1 cellular context compared by ENCODE assay signal in genomic region chr9:124286292-124286931, GRCh38.
A peak's percentile ranks its signal among the peaks of the same experiment; 100 is the strongest.
TF ChIP-seq lines count a peak whose summit lies in the region.

No MANE protein-coding gene starts in this region.

TF ChIP-seq in GM12878, 131 proteins besides CTCF, POLR2A, EP300 and RAD21 (continued from another document):
- peak; percentile 97 for TF ChIP-seq ZNF687 (IDR thresholded peaks at IDR 0.05)
- TF ChIP-seq HDAC2 (IDR thresholded peaks at IDR 0.05): no peak
- TF ChIP-seq TAF1 (IDR thresholded peaks at IDR 0.05; ENCODE audit: borderline replicate concordance, low read depth, low read length): no peak
- no peak for TF ChIP-seq FOS (IDR thresholded peaks at IDR 0.05; ENCODE audit: borderline replicate concordance, extremely low read depth, insufficient read length)
- no peak for TF ChIP-seq EZH2 (IDR thresholded peaks at IDR 0.05; ENCODE audit: borderline replicate concordance, control insufficient read depth, low read depth, low read length)
- TF ChIP-seq ETV6 (conservative IDR thresholded peaks at IDR 0.05 in 1 of 2, IDR thresholded peaks at IDR 0.05 in 1 of 2; ENCODE audit: borderline replicate concordance in 1 of 2, low read depth in 1 of 2): peak in 1 of 2 experiments; percentile 39; a peak in 2 of 4 replicates
- no peak for TF ChIP-seq ZBTB33 (IDR thresholded peaks at IDR 0.05)
- TF ChIP-seq ATF7 (IDR thresholded peaks at IDR 0.05; ENCODE audit: low read depth): 0 out of 2 replicates have a peak, but pooled peaks have one; percentile 31
- TF ChIP-seq ASH2L (IDR thresholded peaks at IDR 0.05; ENCODE audit: borderline replicate concordance, low read depth): no peak
- no peak for TF ChIP-seq RUNX3 (IDR thresholded peaks at IDR 0.05; ENCODE audit: low read length)
- TF ChIP-seq IKZF1 (conservative IDR thresholded peaks at IDR 0.05): 0 out of 2 replicates have a peak, but pooled peaks have one; percentile 55
- peak; percentile 59; the same call in 1 of the 2 replicates for TF ChIP-seq MTA2 (IDR thresholded peaks at IDR 0.05; ENCODE audit: low read depth)
- TF ChIP-seq TCF3 (IDR thresholded peaks at IDR 0.05; ENCODE audit: borderline replicate concordance, insufficient read depth, low read depth, low read length): 0 out of 2 replicates have a peak, but pooled peaks have one; percentile 56
- TF ChIP-seq REST (IDR thresholded peaks at IDR 0.05; ENCODE audit: low read depth, low read length): no peak
- no peak for TF ChIP-seq TCF12 (IDR thresholded peaks at IDR 0.05; ENCODE audit: low read depth, low read length)
- no peak for TF ChIP-seq HCFC1 (IDR thresholded peaks at IDR 0.05; ENCODE audit: low read length)
- peak; percentile 75 for TF ChIP-seq DPF2 (IDR thresholded peaks at IDR 0.05)
- no peak for TF ChIP-seq ZNF622 (IDR thresholded peaks at IDR 0.05)
- TF ChIP-seq BRCA1 (IDR thresholded peaks at IDR 0.05; ENCODE audit: low read depth, low read length): no peak
- TF ChIP-seq EED (IDR thresholded peaks at IDR 0.05; ENCODE audit: low read depth): peak; percentile 21; the same call in 1 of the 2 replicates
- TF ChIP-seq RB1 (IDR thresholded peaks at IDR 0.05; ENCODE audit: borderline replicate concordance): no peak
- TF ChIP-seq BCL11A (IDR thresholded peaks at IDR 0.05; ENCODE audit: low read depth, low read length): peak; percentile 79
- TF ChIP-seq SPI1 (IDR thresholded peaks at IDR 0.05; ENCODE audit: borderline replicate concordance, insufficient read depth, low read depth, low read length): peak; percentile 36; the same call in 1 of the 2 replicates
- no peak for TF ChIP-seq YBX1 (IDR thresholded peaks at IDR 0.05)
- TF ChIP-seq BMI1 (IDR thresholded peaks at IDR 0.05; ENCODE audit: borderline replicate concordance): no peak
- TF ChIP-seq NFXL1 (IDR thresholded peaks at IDR 0.05; ENCODE audit: borderline replicate concordance): no peak
- TF ChIP-seq FOXM1 (IDR thresholded peaks at IDR 0.05; ENCODE audit: low read depth, low read length): no peak
- no peak for TF ChIP-seq POLR2AphosphoS2 (IDR thresholded peaks at IDR 0.05; ENCODE audit: low read depth, low read length)
- no peak for TF ChIP-seq SUPT20H (IDR thresholded peaks at IDR 0.05; ENCODE audit: borderline replicate concordance, control insufficient read depth, low read depth, low read length)
- TF ChIP-seq SP1 (IDR thresholded peaks at IDR 0.05; ENCODE audit: low read depth, low read length): peak; percentile 30
- TF ChIP-seq SMAD1 (IDR thresholded peaks at IDR 0.05; ENCODE audit: low read depth, partially characterized antibody): peak; percentile 13
- TF ChIP-seq LARP7 (IDR thresholded peaks at IDR 0.05): 0 out of 2 replicates have a peak, but pooled peaks have one; percentile 11
- TF ChIP-seq JUNB (IDR thresholded peaks at IDR 0.05): peak; percentile 81; the same call in 1 of the 2 replicates
- no peak for TF ChIP-seq STAT1 (conservative IDR thresholded peaks at IDR 0.05)
- TF ChIP-seq SKIL (IDR thresholded peaks at IDR 0.05; ENCODE audit: low read depth, poor library complexity, severe bottlenecking): peak; percentile 67
- no peak; a peak in 1 of 3 replicates for TF ChIP-seq EGR1 (IDR thresholded peaks at IDR 0.05; ENCODE audit: borderline replicate concordance in 1 of 2, low read depth in 2 of 2, low read length in 2 of 2)
- peak; percentile 10; the same call in 1 of the 2 replicates for TF ChIP-seq TBL1XR1 (IDR thresholded peaks at IDR 0.05; ENCODE audit: low read depth, low read length)
- peak; percentile 92 for TF ChIP-seq NR2F1 (conservative IDR thresholded peaks at IDR 0.05)
- TF ChIP-seq FOXK2 (IDR thresholded peaks at IDR 0.05): no peak
- no peak for TF ChIP-seq CBX5 (IDR thresholded peaks at IDR 0.05; ENCODE audit: low read depth)
- TF ChIP-seq TARDBP (IDR thresholded peaks at IDR 0.05; ENCODE audit: borderline replicate concordance): 0 out of 2 replicates have a peak, but pooled peaks have one; percentile 19
